Comparison of ENCODE assay signal across 1 cellular context in the genomic region with DNA sequence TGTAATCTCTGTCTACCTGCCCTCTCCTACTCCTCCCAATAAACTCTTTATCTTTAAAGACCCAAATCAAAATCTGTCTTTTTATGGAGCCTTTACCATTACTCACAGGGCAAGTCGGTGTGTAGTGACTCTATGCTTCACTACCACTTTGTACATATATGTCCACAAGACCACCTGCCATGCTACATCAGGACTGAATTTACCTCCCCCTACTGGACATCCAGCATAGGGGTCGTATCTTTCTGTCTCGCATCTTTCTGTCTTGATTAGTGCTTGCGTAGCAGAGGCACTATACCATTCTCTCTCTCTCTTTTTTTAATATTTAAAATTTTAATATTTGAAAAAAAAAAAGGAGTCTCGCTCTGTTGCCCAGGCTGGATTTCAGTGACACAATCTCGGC.
TF ChIP-seq lines count a peak whose summit lies in the region.

No MANE protein-coding gene starts in this region.

TF ChIP-seq in K562, 482 proteins besides CTCF, POLR2A, EP300 and RAD21 (continued from another document):
- TF ChIP-seq, protein P1, sequence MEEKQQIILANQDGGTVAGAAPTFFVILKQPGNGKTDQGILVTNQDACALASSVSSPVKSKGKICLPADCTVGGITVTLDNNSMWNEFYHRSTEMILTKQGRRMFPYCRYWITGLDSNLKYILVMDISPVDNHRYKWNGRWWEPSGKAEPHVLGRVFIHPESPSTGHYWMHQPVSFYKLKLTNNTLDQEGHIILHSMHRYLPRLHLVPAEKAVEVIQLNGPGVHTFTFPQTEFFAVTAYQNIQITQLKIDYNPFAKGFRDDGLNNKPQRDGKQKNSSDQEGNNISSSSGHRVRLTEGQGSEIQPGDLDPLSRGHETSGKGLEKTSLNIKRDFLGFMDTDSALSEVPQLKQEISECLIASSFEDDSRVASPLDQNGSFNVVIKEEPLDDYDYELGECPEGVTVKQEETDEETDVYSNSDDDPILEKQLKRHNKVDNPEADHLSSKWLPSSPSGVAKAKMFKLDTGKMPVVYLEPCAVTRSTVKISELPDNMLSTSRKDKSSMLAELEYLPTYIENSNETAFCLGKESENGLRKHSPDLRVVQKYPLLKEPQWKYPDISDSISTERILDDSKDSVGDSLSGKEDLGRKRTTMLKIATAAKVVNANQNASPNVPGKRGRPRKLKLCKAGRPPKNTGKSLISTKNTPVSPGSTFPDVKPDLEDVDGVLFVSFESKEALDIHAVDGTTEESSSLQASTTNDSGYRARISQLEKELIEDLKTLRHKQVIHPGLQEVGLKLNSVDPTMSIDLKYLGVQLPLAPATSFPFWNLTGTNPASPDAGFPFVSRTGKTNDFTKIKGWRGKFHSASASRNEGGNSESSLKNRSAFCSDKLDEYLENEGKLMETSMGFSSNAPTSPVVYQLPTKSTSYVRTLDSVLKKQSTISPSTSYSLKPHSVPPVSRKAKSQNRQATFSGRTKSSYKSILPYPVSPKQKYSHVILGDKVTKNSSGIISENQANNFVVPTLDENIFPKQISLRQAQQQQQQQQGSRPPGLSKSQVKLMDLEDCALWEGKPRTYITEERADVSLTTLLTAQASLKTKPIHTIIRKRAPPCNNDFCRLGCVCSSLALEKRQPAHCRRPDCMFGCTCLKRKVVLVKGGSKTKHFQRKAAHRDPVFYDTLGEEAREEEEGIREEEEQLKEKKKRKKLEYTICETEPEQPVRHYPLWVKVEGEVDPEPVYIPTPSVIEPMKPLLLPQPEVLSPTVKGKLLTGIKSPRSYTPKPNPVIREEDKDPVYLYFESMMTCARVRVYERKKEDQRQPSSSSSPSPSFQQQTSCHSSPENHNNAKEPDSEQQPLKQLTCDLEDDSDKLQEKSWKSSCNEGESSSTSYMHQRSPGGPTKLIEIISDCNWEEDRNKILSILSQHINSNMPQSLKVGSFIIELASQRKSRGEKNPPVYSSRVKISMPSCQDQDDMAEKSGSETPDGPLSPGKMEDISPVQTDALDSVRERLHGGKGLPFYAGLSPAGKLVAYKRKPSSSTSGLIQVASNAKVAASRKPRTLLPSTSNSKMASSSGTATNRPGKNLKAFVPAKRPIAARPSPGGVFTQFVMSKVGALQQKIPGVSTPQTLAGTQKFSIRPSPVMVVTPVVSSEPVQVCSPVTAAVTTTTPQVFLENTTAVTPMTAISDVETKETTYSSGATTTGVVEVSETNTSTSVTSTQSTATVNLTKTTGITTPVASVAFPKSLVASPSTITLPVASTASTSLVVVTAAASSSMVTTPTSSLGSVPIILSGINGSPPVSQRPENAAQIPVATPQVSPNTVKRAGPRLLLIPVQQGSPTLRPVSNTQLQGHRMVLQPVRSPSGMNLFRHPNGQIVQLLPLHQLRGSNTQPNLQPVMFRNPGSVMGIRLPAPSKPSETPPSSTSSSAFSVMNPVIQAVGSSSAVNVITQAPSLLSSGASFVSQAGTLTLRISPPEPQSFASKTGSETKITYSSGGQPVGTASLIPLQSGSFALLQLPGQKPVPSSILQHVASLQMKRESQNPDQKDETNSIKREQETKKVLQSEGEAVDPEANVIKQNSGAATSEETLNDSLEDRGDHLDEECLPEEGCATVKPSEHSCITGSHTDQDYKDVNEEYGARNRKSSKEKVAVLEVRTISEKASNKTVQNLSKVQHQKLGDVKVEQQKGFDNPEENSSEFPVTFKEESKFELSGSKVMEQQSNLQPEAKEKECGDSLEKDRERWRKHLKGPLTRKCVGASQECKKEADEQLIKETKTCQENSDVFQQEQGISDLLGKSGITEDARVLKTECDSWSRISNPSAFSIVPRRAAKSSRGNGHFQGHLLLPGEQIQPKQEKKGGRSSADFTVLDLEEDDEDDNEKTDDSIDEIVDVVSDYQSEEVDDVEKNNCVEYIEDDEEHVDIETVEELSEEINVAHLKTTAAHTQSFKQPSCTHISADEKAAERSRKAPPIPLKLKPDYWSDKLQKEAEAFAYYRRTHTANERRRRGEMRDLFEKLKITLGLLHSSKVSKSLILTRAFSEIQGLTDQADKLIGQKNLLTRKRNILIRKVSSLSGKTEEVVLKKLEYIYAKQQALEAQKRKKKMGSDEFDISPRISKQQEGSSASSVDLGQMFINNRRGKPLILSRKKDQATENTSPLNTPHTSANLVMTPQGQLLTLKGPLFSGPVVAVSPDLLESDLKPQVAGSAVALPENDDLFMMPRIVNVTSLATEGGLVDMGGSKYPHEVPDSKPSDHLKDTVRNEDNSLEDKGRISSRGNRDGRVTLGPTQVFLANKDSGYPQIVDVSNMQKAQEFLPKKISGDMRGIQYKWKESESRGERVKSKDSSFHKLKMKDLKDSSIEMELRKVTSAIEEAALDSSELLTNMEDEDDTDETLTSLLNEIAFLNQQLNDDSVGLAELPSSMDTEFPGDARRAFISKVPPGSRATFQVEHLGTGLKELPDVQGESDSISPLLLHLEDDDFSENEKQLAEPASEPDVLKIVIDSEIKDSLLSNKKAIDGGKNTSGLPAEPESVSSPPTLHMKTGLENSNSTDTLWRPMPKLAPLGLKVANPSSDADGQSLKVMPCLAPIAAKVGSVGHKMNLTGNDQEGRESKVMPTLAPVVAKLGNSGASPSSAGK (IDR thresholded peaks at IDR 0.05): no peak
